ENCODE assay signal across 1 cellular context in the genomic region with DNA sequence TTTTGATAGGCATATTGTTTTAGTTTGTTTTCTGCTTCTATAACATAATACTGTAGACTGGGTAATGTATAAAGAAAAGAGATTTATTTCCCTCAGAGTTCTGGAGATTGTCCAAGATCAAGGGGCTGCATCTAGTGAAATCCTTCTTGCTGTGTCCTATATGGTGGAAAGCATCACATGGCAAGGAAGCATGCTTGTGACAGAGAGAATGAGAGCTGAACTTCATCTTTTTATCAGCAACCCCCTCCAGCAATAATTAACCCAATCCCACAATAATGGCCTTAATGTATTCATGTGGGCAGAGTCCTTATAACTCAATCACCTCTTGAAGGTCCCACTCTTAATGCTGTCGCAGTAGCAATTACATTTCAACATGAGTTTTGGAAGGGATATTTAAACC.
TF ChIP-seq lines count a peak whose summit lies in the region.

No MANE protein-coding gene starts in this region.

TF ChIP-seq in SK-N-SH treated with all-trans-retinoic acid at 6 μM for 48 hours, 23 proteins besides CTCF, POLR2A, EP300 and RAD21 (continued from another document):
- TF ChIP-seq ZNF565 (CRISPR knock-in tag; conservative IDR thresholded peaks at IDR 0.05; ENCODE audit: low read depth): no peak
- TF ChIP-seq TOX (CRISPR knock-in tag; IDR thresholded peaks at IDR 0.05; ENCODE audit: borderline replicate concordance): no peak
- TF ChIP-seq RARB (CRISPR knock-in tag; IDR thresholded peaks at IDR 0.05): no peak
- TF ChIP-seq GLIS3 (CRISPR knock-in tag; IDR thresholded peaks at IDR 0.05): no peak
- TF ChIP-seq ZNF8 (CRISPR knock-in tag; IDR thresholded peaks at IDR 0.05): no peak
TF ChIP-seq in SK-N-SH treated with all-trans-retinoic acid at 6 μM for 48 hours: peak in this region for 0.
